8 cellular contexts compared by ENCODE assay signal in the genomic region with DNA sequence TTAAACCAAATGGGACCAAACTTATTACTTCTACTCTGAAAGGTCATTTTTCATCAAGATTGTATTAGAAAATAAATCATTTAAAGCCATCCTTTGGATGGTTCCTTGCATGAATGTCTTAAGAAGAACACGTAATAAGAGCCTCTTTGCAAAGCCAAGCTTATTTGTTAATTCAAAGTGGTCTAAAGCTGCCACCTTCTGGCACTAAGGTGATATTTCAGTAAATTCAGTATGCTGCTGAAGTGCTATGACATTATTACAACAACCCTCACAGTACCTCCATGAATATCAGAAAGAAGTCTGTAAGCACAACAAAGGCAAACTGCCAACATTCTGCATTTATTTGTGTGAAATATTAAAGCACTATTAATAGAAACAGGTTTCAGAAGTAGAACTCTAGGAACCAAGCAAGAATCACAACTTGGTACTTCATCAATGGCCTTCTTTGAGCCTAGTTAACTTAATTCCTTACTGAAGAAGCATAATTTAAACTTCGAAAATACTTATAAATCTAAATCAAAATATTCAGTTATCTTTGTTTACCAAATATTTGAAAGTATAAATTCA. TPM values are rescaled to one million over a fixed set of nuclear protein-coding genes. Genes with fewer than 3 reads are reported as not detected.
A peak's percentile ranks its signal among the peaks of the same experiment; 100 is the strongest.
DNase-seq lines count a peak whose midpoint lies in the region; ATAC-seq, FAIRE-seq and TF ChIP-seq lines count a peak whose summit lies in the region.

No MANE protein-coding gene starts in this region.

- H3K4me3 ChIP-seq in KMS-11 (IDR thresholded peaks at IDR 0.05; ENCODE audit: insufficient read depth, low read depth, low read length) (no peak overlapping the region), testis (no peak overlapping the region)

- H3K4me1 ChIP-seq in KMS-11 (ENCODE audit: low read depth, poor library complexity, severe bottlenecking): peaks cover 6% of the 10 kb centered on the region
- H3K4me1 ChIP-seq in testis: no peaks in the 10 kb centered on the region

- 44 to 53% methylated on average over 2 of the region's 2 CpGs for WGBS in testis, 2 donors

- H3K9me3 ChIP-seq in testis: no peaks in the 10 kb centered on the region

- TF ChIP-seq POLR2A in testis (IDR thresholded peaks at IDR 0.05): no peak

- FAIRE-seq in RCC 7860 (lab: Jason Lieb, UNC): peak; percentile 35

- intact Hi-C loops in testis (cut with DNase I; ENCODE audit: low total_unique reads): no loop called here

- no peak overlapping the region for H3K9ac ChIP-seq in KMS-11

- no peak for ATAC-seq in HG03196 (IDR thresholded peaks at IDR 0.05; ENCODE audit: unreplicated experiment)
- no peak for ATAC-seq in GM19452 (IDR thresholded peaks at IDR 0.05; ENCODE audit: unreplicated experiment)

- DNase-seq in Daoy (ENCODE audit: low read depth) (peak; percentile 30), RCC 7860 (ENCODE audit: low spot score) (peak; percentile 41), foreskin melanocyte (peak; percentile 71), testis (no peak)
- no peak for DNase-seq in effector CD8-positive, alpha-beta T cell (lab: John Stamatoyannopoulos, UW)

- H3K27me3 ChIP-seq in KMS-11 (ENCODE audit: insufficient read depth, low read depth) (no peaks in the 10 kb centered on the region), testis (no peaks in the 10 kb centered on the region)

- H3K36me3 ChIP-seq in KMS-11 (ENCODE audit: insufficient read depth) (no peaks in the 10 kb centered on the region), testis (ENCODE audit: low read depth, missing control alignments) (no peaks in the 10 kb centered on the region)

- no peak overlapping the region for H2AFZ ChIP-seq in KMS-11 (ENCODE audit: low read depth)

- H3K79me2 ChIP-seq in KMS-11 (ENCODE audit: insufficient read depth, low read depth): no peaks in the 10 kb centered on the region

- TF ChIP-seq CTCF in KMS-11 (conservative IDR thresholded peaks at IDR 0.05; ENCODE audit: low read depth, low read length) (peak; percentile 64; the same call in 1 of the 2 replicates), testis (IDR thresholded peaks at IDR 0.05) (peak in 2 of 3 experiments; percentile 35 to 48)

- H4K20me1 ChIP-seq in KMS-11 (ENCODE audit: insufficient read depth): no peaks in the 10 kb centered on the region

- no peak overlapping the region for H3K27ac ChIP-seq in KMS-11
- no peak overlapping the region for H3K27ac ChIP-seq in testis

- no peak overlapping the region for H3K4me2 ChIP-seq in KMS-11

RNA-seq across cellular contexts. Expression of gene TYRP1, which starts 53.1 kb away (rescaled TPM):
- 4.5 and 5.8 TPM in 2 replicates for total RNA-seq in Daoy (2014; rRNA removed; shearing (Covaris generic))
- total RNA-seq in testis: 1 to 10 TPM in 1 of 2 donors, under 1 TPM in 1; 0.68 to 2.0 TPM
- polyA plus RNA-seq in testis (ENCODE audit: insufficient read depth, low read depth, low replicate concordance): 1.1 TPM

Comparison
In these comparisons a context has a peak if more than half of its experiments do, and no peak if none do; other contexts are left out.
1. DNase-seq: peak in Daoy (single experiment), RCC 7860 (single experiment) and foreskin melanocyte (single experiment); none in testis (single experiment) and effector CD8-positive, alpha-beta T cell (single experiment).